Comparison of ENCODE assay signal across 8 cellular contexts in genomic region chr2:206159346-206160123, GRCh38. TPM values are rescaled to one million over a fixed set of nuclear protein-coding genes. Genes with fewer than 3 reads are reported as not detected.
DNase-seq lines count a peak whose midpoint lies in the region; ATAC-seq, FAIRE-seq and TF ChIP-seq lines count a peak whose summit lies in the region.

Gene EEF1B2, plus strand, starts transcription at chr2:206159895. Its CDS starts 85 bp downstream, at chr2:206159980.
Gene NDUFS1, minus strand, starts transcription at chr2:206159444. Its CDS starts 5,766 bp downstream, at chr2:206153678.

- peaks cover 7% of the 10 kb centered on the region; the same call in 1 of the 2 replicates for H3K4me1 ChIP-seq in iPS-20b (ENCODE audit: insufficient read depth, low read length)

- ATAC-seq in GM18907 (IDR thresholded peaks at IDR 0.05; ENCODE audit: unreplicated experiment) (peak; percentile 93), HG03159 (IDR thresholded peaks at IDR 0.05; ENCODE audit: unreplicated experiment) (peak; percentile 92)

- FAIRE-seq in bronchial epithelial cell (lab: Jason Lieb, UNC), result no peak

- H3K36me3 ChIP-seq in bronchial epithelial cell (ENCODE audit: control insufficient read depth, insufficient read depth, low read length) (peaks cover 5% of the 10 kb centered on the region), iPS-20b (ENCODE audit: insufficient read depth, low read depth, low read length) (peaks cover 43% of the 10 kb centered on the region)

- H3K4me3 ChIP-seq in AG04449 (ENCODE audit: low read depth, low read length) (peak within 1 kb of the TSS; percentile 92), WI38 (ENCODE audit: low read depth, low read length) (peak within 1 kb of the TSS; percentile 99), bronchial epithelial cell (ENCODE audit: low read depth, low read length) (peak within 1 kb of the TSS; percentile 76), iPS-20b (ENCODE audit: low read length) (peak within 1 kb of the TSS; percentile 91), skin epidermis (peak within 1 kb of the TSS; percentile 47 to 91 (median 86))

- TF ChIP-seq CTCF in AG04449 (IDR thresholded peaks at IDR 0.05; ENCODE audit: insufficient read depth, low read length, missing control alignments), result no peak
- no peak for TF ChIP-seq CTCF in WI38 (IDR thresholded peaks at IDR 0.05; ENCODE audit: low read depth, low read length)
- no peak for TF ChIP-seq CTCF in bronchial epithelial cell (IDR thresholded peaks at IDR 0.05; ENCODE audit: insufficient read depth, low read length, severe bottlenecking)

- CTCF ChIA-PET in AG04449 (lab: Yijun Ruan, JAX), result interaction anchor here (1.5 to 3.1 kb wide), 2 partner anchors 19 to 102 kb away, joined by 3 to 12 read pairs; no protein-coding TSS in a partner anchor

- no peaks in the 10 kb centered on the region for H3K9me3 ChIP-seq in iPS-20b (ENCODE audit: insufficient read depth, low read depth, low read length)

- DNase-seq in AG04449 (ENCODE audit: low read depth, low spot score), result peak; percentile 91
- DNase-seq in NCI-H2227 treated with DMSO at 0.1 percent for 48 hours (lab: John Stamatoyannopoulos, UW), result peak; percentile 99
- peak; percentile 95 for DNase-seq in bronchial epithelial cell (ENCODE audit: low read depth)

- no peaks in the 10 kb centered on the region for H3K27me3 ChIP-seq in bronchial epithelial cell (ENCODE audit: control insufficient read depth, insufficient read depth, low read length)
- H3K27me3 ChIP-seq in iPS-20b (ENCODE audit: insufficient read depth, low read length), result no peaks in the 10 kb centered on the region

- H3K9ac ChIP-seq in iPS-20b (ENCODE audit: low read depth, low read length), result peak within 1 kb of the TSS; percentile 99

- peak within 1 kb of the TSS; percentile 35 for H3K27ac ChIP-seq in iPS-20b (ENCODE audit: low read length)
- peak within 1 kb of the TSS; percentile 50 to 98 (median 94) for H3K27ac ChIP-seq in skin epidermis

- POLR2A ChIA-PET in AG04449 (lab: Yijun Ruan, JAX), result interaction anchor here (0.7 to 1.0 kb wide), 2 partner anchors 115 to 1981 kb away, joined by 3 read pairs; partner anchors contain the start of gene ZDBF2

RNA-seq across cellular contexts. Expression of gene EEF1B2, which starts in this region (rescaled TPM):
- 816 and 1,045 TPM in 2 replicates for total RNA-seq in bronchial epithelial cell

RNA-seq across cellular contexts. Expression of gene NDUFS1, which starts in this region (rescaled TPM):
- 72.5 and 103 TPM in 2 replicates for total RNA-seq in bronchial epithelial cell

Comparison
In these comparisons a context has a peak if more than half of its experiments do, and no peak if none do; other contexts are left out.
1. Peak in every context shown above with its lines: DNase-seq, ATAC-seq, H3K4me3 ChIP-seq and H3K27ac ChIP-seq.